In the genomic region with DNA sequence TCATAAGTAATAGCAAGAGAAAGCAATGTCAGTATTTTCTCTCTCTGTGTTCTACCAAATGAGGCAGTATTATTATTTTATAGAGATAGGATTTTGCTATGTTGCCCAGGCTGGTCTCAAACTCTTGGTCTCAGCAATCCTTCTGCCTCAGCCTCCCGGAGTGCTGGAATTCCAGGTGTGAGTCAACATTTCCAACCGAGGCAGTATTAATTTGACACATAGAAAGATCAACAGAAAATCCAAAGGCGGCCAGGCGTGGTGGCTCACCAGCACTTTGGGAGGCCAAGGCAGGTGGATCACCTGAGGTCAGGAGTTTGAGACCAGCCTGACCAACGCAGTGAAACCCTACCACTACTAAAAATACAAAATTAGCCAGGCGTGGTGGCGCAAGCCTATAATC, we compare ENCODE assay signal across 1 cellular context.
TF ChIP-seq lines count a peak whose summit lies in the region.

No MANE protein-coding gene starts in this region.

TF ChIP-seq in IMR-90, 13 proteins besides CTCF, POLR2A, EP300 and RAD21:
- TF ChIP-seq CEBPB (IDR thresholded peaks at IDR 0.05; ENCODE audit: low read depth, low read length): no peak
- no peak for TF ChIP-seq FOS (IDR thresholded peaks at IDR 0.05; ENCODE audit: low read depth, low read length)
- no peak for TF ChIP-seq SMC3 (IDR thresholded peaks at IDR 0.05; ENCODE audit: low read depth, low read length)
- no peak for TF ChIP-seq RFX5 (IDR thresholded peaks at IDR 0.05; ENCODE audit: low read depth, low read length)
- TF ChIP-seq NFE2L2 (IDR thresholded peaks at IDR 0.05; ENCODE audit: low read depth, low read length): no peak
- TF ChIP-seq, protein P1, sequence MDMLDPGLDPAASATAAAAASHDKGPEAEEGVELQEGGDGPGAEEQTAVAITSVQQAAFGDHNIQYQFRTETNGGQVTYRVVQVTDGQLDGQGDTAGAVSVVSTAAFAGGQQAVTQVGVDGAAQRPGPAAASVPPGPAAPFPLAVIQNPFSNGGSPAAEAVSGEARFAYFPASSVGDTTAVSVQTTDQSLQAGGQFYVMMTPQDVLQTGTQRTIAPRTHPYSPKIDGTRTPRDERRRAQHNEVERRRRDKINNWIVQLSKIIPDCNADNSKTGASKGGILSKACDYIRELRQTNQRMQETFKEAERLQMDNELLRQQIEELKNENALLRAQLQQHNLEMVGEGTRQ (IDR thresholded peaks at IDR 0.05; ENCODE audit: low read depth, low read length): no peak
- no peak for TF ChIP-seq MAFK (IDR thresholded peaks at IDR 0.05; ENCODE audit: low read depth, low read length)
- TF ChIP-seq, protein P2, sequence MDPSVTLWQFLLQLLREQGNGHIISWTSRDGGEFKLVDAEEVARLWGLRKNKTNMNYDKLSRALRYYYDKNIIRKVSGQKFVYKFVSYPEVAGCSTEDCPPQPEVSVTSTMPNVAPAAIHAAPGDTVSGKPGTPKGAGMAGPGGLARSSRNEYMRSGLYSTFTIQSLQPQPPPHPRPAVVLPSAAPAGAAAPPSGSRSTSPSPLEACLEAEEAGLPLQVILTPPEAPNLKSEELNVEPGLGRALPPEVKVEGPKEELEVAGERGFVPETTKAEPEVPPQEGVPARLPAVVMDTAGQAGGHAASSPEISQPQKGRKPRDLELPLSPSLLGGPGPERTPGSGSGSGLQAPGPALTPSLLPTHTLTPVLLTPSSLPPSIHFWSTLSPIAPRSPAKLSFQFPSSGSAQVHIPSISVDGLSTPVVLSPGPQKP (IDR thresholded peaks at IDR 0.05; ENCODE audit: borderline replicate concordance, low read depth, low read length): no peak
- TF ChIP-seq RCOR1 (IDR thresholded peaks at IDR 0.05; ENCODE audit: insufficient replicate concordance, low read length): no peak
- no peak for TF ChIP-seq BHLHE40 (IDR thresholded peaks at IDR 0.05; ENCODE audit: low read depth, low read length)
- no peak for TF ChIP-seq CHD1 (IDR thresholded peaks at IDR 0.05; ENCODE audit: low read depth, low read length)
- TF ChIP-seq MAZ (IDR thresholded peaks at IDR 0.05; ENCODE audit: borderline replicate concordance, low read depth, low read length): no peak
- TF ChIP-seq MXI1 (IDR thresholded peaks at IDR 0.05; ENCODE audit: borderline replicate concordance, low read depth, low read length): no peak
